ENCODE assay signal across 10 cellular contexts in genomic region chr4:169438057-169438480, GRCh38.
DNase-seq lines count a peak whose midpoint lies in the region; ATAC-seq and TF ChIP-seq lines count a peak whose summit lies in the region.
"Had no signal": no experiment of that assay in that cellular context is flagged by ENCODE, and none has a peak within 500 bp of the region (broad histone marks: within the 10 kb centered on the region; RNA-seq: fewer than 3 reads in every experiment).

No MANE protein-coding gene starts in this region.

- peaks cover 3% of the 10 kb centered on the region for H3K79me2 ChIP-seq in smooth muscle cell (ENCODE audit: low read depth)

- WGBS in smooth muscle cell (ENCODE audit: low lambda C conversion rate), result 91% methylated on average over 2 of the region's 2 CpGs

- H3K9me3 ChIP-seq in smooth muscle cell (replicated peaks; ENCODE audit: low read depth), result no peaks in the 10 kb centered on the region
- H3K9me3 ChIP-seq: thyroid gland had no signal

- no peak overlapping the region for H3K27ac ChIP-seq in smooth muscle cell (ENCODE audit: low read depth)

- H3F3A ChIP-seq in smooth muscle cell (ENCODE audit: low read depth), result no peaks in the 10 kb centered on the region

- H3K4me1 ChIP-seq in smooth muscle cell (ENCODE audit: low read depth), result peaks cover 9% of the 10 kb centered on the region

- no peak overlapping the region for H2AFZ ChIP-seq in smooth muscle cell (ENCODE audit: low read depth)

- no peak for TF ChIP-seq CTCF in smooth muscle cell (IDR thresholded peaks at IDR 0.05; ENCODE audit: borderline replicate concordance, insufficient read depth, poor library complexity, severe bottlenecking)

- H3K27me3 ChIP-seq in smooth muscle cell (ENCODE audit: low read depth), result no peaks in the 10 kb centered on the region
- H3K27me3 ChIP-seq: thyroid gland had no signal

- no peaks in the 10 kb centered on the region for H4K20me1 ChIP-seq in smooth muscle cell (ENCODE audit: low read depth)

- no peaks in the 10 kb centered on the region for H3K36me3 ChIP-seq in smooth muscle cell (ENCODE audit: low read depth)
- H3K36me3 ChIP-seq: thyroid gland had no signal

- no peak overlapping the region for H3K9ac ChIP-seq in smooth muscle cell (ENCODE audit: low read depth)

- ATAC-seq in GM18858 (IDR thresholded peaks at IDR 0.05; ENCODE audit: unreplicated experiment) (peak; percentile 35), GM21576 (IDR thresholded peaks at IDR 0.05; ENCODE audit: unreplicated experiment) (peak; percentile 37), HG03135 (IDR thresholded peaks at IDR 0.05; ENCODE audit: unreplicated experiment) (peak; percentile 44)

- no peak overlapping the region for H3K4me3 ChIP-seq in smooth muscle cell
- H3K4me3 ChIP-seq: thyroid gland had no signal

- no peak overlapping the region for H3K4me2 ChIP-seq in smooth muscle cell

- DNase-seq in left kidney (ENCODE audit: low read depth, low spot score) (peak; percentile 33), NCI-H1417 treated with DMSO at 0.1 percent for 48 hours (lab: John Stamatoyannopoulos, UW) (no peak), smooth muscle cell (lab: John Stamatoyannopoulos, UW; ENCODE audit: unreplicated experiment) (no peak), NCI-H510A (lab: John Stamatoyannopoulos, UW) (no peak)
- DNase-seq in activated CD4-positive, alpha-beta T cell treated with anti-CD3 and anti-CD28 coated beads, Interleukin-2, amount 50 U/mL, for 1 hour, result no peak
- DNase-seq: CD4-positive, alpha-beta memory T cell; thyroid gland had no signal
